ENCODE assay signal across 9 cellular contexts in the genomic region with DNA sequence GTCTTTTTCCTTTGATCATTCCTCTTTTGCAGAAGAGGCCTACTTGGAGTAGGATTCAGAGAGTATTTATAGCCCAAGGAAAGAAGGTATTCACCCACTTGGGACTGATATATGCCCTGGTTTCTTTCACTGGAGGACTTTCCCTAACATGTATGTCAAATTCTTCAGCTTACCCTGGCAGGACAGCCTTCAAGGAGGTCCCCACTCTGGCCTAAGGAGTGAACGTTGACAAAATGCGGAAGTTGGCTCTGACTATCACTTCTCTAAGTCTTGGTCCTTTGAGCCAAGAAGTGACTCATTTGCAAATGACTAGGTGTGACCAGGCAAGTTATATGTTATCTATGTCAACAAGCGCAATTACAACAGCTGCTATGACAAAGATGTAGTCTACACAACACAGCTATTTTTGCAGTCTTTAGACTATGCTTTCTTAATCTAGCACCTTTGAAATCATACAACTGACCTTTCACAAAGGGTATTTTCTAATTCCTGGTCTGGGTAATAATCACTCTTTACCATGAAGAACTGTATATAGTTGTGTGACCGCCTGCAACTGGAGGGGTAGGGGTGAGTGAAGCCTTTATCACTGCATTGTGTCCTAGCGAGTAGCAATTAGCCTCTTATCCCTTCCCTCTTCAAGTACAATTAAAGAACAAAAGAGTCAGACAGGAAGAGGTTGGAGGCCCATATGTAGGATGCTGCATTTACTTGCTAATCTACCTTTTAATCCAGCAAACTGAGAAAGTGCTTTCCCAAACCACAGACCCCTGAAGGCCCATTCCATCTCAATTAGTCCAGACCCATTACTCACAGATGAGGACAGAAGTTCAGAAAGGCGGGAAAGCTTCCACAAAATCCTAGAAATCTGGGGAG. TPM values are rescaled to one million over a fixed set of nuclear protein-coding genes. Genes with fewer than 3 reads are reported as not detected.
DNase-seq lines count a peak whose midpoint lies in the region; ATAC-seq and TF ChIP-seq lines count a peak whose summit lies in the region.
"Had no signal": no experiment of that assay in that cellular context is flagged by ENCODE, and none has a peak within 500 bp of the region (broad histone marks: within the 10 kb centered on the region; RNA-seq: fewer than 3 reads in every experiment).

No MANE protein-coding gene starts in this region.

- H3K27ac ChIP-seq in PC-9 (no peak overlapping the region), right cardiac atrium (ENCODE audit: low read length) (no peak overlapping the region), spleen (peak overlapping the region in 4 of 8 donors; percentile 26 to 57 (median 54)), neuronal stem cell (replicated peaks; ENCODE audit: low read length) (no peak overlapping the region)
- H3K27ac ChIP-seq: adrenal gland had no signal

- H3K79me1 ChIP-seq in neuronal stem cell (ENCODE audit: low read depth, low read length) = no peaks in the 10 kb centered on the region

- H3K4me1 ChIP-seq in PC-9 (replicated peaks; ENCODE audit: insufficient read depth) = no peaks in the 10 kb centered on the region
- no peaks in the 10 kb centered on the region for H3K4me1 ChIP-seq in right cardiac atrium (ENCODE audit: control insufficient read depth, insufficient read depth, low read length)
- H3K4me1 ChIP-seq in spleen = peaks cover 0 to 16% (median 2%) of the 10 kb centered on the region in 6 donors
- peaks cover 3 to 18% of the 10 kb centered on the region in 2 donors for H3K4me1 ChIP-seq in neuronal stem cell (ENCODE audit: control insufficient read depth in 2 of 2, insufficient read depth in 1 of 2, low read depth in 1 of 2, low read length in 2 of 2)
- H3K4me1 ChIP-seq: adrenal gland had no signal

- H3K4me3 Mint-ChIP-seq in Calu3 (ENCODE audit: low read depth, unreplicated experiment) = no peak overlapping the region

- H3K36me3 Mint-ChIP-seq in Calu3 (ENCODE audit: insufficient read depth, unreplicated experiment) = peaks cover 5% of the 10 kb centered on the region

- H3K36me3 ChIP-seq in PC-9 (ENCODE audit: low read depth) (no peaks in the 10 kb centered on the region), spleen (peaks cover 0 to 24% (median 9%) of the 10 kb centered on the region in 6 donors), neuronal stem cell (replicated peaks in 1 of 2; ENCODE audit: control insufficient read depth in 2 of 2, insufficient read depth in 2 of 2, low read length in 2 of 2) (no peaks in the 10 kb centered on the region)

- no peaks in the 10 kb centered on the region for H3K79me2 ChIP-seq in PC-9 (ENCODE audit: low read depth)

- BruUV-seq in Calu3 (replicated peaks; lab: Mats Ljungman, UMichigan) = no TSS peak
- BruUV-seq in PC-9 (replicated peaks; lab: Mats Ljungman, UMichigan) = no TSS peak

- H3K9me3 Mint-ChIP-seq in Calu3 (ENCODE audit: low read depth, unreplicated experiment) = no peaks in the 10 kb centered on the region

- H2BK120ac ChIP-seq in neuronal stem cell (ENCODE audit: low read depth, low read length) = no peak overlapping the region

- H3K27me3 ChIP-seq in PC-9 (ENCODE audit: insufficient read depth, low read depth) = no peaks in the 10 kb centered on the region
- no peaks in the 10 kb centered on the region for H3K27me3 ChIP-seq in right cardiac atrium (ENCODE audit: control insufficient read depth, insufficient read depth)
- H3K27me3 ChIP-seq in spleen (replicated peaks in 1 of 7) = no peaks in the 10 kb centered on the region
- H3K27me3 ChIP-seq in neuronal stem cell (ENCODE audit: control insufficient read depth in 3 of 3, insufficient read depth in 3 of 3, low read depth in 1 of 3, low read length in 3 of 3) = no peaks in the 10 kb centered on the region
- H3K27me3 ChIP-seq: adrenal gland had no signal

- H3F3A ChIP-seq in PC-9 (ENCODE audit: insufficient read depth, low read depth) = no peaks in the 10 kb centered on the region

- H3K9me2 ChIP-seq in PC-9 (ENCODE audit: insufficient read depth) = no peaks in the 10 kb centered on the region

- no peaks in the 10 kb centered on the region for H3K27me3 Mint-ChIP-seq in Calu3 (ENCODE audit: unreplicated experiment)

- H3K23ac ChIP-seq in neuronal stem cell (ENCODE audit: low read depth, low read length, poor library complexity) = no peak overlapping the region

- peaks cover 26% of the 10 kb centered on the region for H3K4me1 Mint-ChIP-seq in Calu3 (ENCODE audit: low read depth, unreplicated experiment)

- H3K4ac ChIP-seq in neuronal stem cell (ENCODE audit: low read length) = no peak overlapping the region

- H2BK5ac ChIP-seq in neuronal stem cell (ENCODE audit: low read length) = no peak overlapping the region

- no peak overlapping the region for H3K14ac ChIP-seq in neuronal stem cell (ENCODE audit: low read length)

- CTCF ChIA-PET in Calu3 (lab: Charles Lee) (interaction anchor here (1.0 to 1.3 kb wide), 2 partner anchors 48 to 850 kb away, joined by 3 read pairs; no protein-coding TSS in a partner anchor), PC-9 (lab: Charles Lee) (interaction anchor here (0.7 to 0.9 kb wide), 2 partner anchors 46 to 864 kb away, joined by 3 to 5 read pairs; no protein-coding TSS in a partner anchor)

- H4K8ac ChIP-seq in neuronal stem cell (ENCODE audit: low read depth, low read length) = no peak overlapping the region

- H2BK12ac ChIP-seq in neuronal stem cell (ENCODE audit: low read length) = no peak overlapping the region

- H4K91ac ChIP-seq in neuronal stem cell (ENCODE audit: low read depth, low read length, poor library complexity) = no peak overlapping the region

- DNase-seq in Calu3 = peak; percentile 59
- DNase-seq in PC-9 = peak; percentile 19 to 39
- DNase-seq in right cardiac atrium = no peak
- DNase-seq in spleen = no peak
- DNase-seq in NCI-H774 (lab: John Stamatoyannopoulos, UW) = no peak
- DNase-seq in neuronal stem cell (ENCODE audit: low spot score) = no peak

- POLR2A ChIA-PET in PC-9 (lab: Charles Lee; ENCODE audit: unreplicated experiment) = no interaction called here

- intact Hi-C loops in Calu3 (cut with micrococcal nuclease; ENCODE audit: unreplicated experiment) = no loop called here
- intact Hi-C loops in PC-9 (cut with micrococcal nuclease; ENCODE audit: unreplicated experiment) = no loop called here
- intact Hi-C loops in right cardiac atrium (cut with DNase I) = no loop called here
- intact Hi-C loops in spleen (cut with DNase I; ENCODE audit: low total_unique reads) = no loop called here

- ATAC-seq in GM19455 (IDR thresholded peaks at IDR 0.05; ENCODE audit: unreplicated experiment) (peak; percentile 99), HG03432 (IDR thresholded peaks at IDR 0.05; ENCODE audit: unreplicated experiment) (peak; percentile 99), right cardiac atrium (peak; percentile 89 to 93)

- H2BK15ac ChIP-seq in neuronal stem cell (ENCODE audit: low read length) = no peak overlapping the region

- H3K9me3 ChIP-seq in PC-9 (ENCODE audit: insufficient read depth, low read depth) (no peaks in the 10 kb centered on the region), right cardiac atrium (ENCODE audit: control insufficient read depth, low read length) (no peaks in the 10 kb centered on the region), spleen (no peaks in the 10 kb centered on the region), neuronal stem cell (replicated peaks in 1 of 2; ENCODE audit: control insufficient read depth in 2 of 2, insufficient read depth in 1 of 2, low read depth in 1 of 2, low read length in 2 of 2) (no peaks in the 10 kb centered on the region)
- H3K9me3 ChIP-seq: adrenal gland had no signal

- H3K4me2 ChIP-seq in PC-9 = no peak overlapping the region
- no peak overlapping the region for H3K4me2 ChIP-seq in neuronal stem cell (ENCODE audit: insufficient read depth, low read length, poor library complexity, severe bottlenecking)

- H2AFZ ChIP-seq in PC-9 (no peak overlapping the region), neuronal stem cell (ENCODE audit: low read length) (no peak overlapping the region)

- TF ChIP-seq POLR2A in spleen (IDR thresholded peaks at IDR 0.05) = no peak

- H2AK5ac ChIP-seq in neuronal stem cell (ENCODE audit: low read depth, low read length) = no peak overlapping the region

- no peak for TF ChIP-seq CTCF in Calu3 (IDR thresholded peaks at IDR 0.05; ENCODE audit: unreplicated experiment)
- no peak for TF ChIP-seq CTCF in PC-9 (conservative IDR thresholded peaks at IDR 0.05)
- TF ChIP-seq CTCF in spleen (IDR thresholded peaks at IDR 0.05 in 8 of 11, conservative IDR thresholded peaks at IDR 0.05 in 3 of 11) = no peak

- H3K9ac ChIP-seq in neuronal stem cell (ENCODE audit: low read depth, low read length, poor library complexity) = no peak overlapping the region

- 67% methylated on average over 6 of the region's 6 CpGs for WGBS in right cardiac atrium
- WGBS in spleen, 5 donors = 59 to 73% (median 69%) methylated on average over 6 of the region's 6 CpGs
- no CpG with 5 or more reads among the region's 6 CpGs for WGBS in neuronal stem cell (ENCODE audit: extremely low coverage in 2 of 2, insufficient read length in 2 of 2, insufficient replicate concordance in 1 of 2), 2 donors

- no peak overlapping the region for H3K18ac ChIP-seq in neuronal stem cell (ENCODE audit: low read length)

- H3K4me3 ChIP-seq in PC-9 = no peak overlapping the region
- H3K4me3 ChIP-seq in right cardiac atrium (ENCODE audit: low read length) = no peak overlapping the region
- no peak overlapping the region for H3K4me3 ChIP-seq in spleen
- no peak overlapping the region for H3K4me3 ChIP-seq in neuronal stem cell (ENCODE audit: low read length in 2 of 2)
- H3K4me3 ChIP-seq: adrenal gland had no signal

- H3K27ac Mint-ChIP-seq in Calu3 (ENCODE audit: unreplicated experiment) = peak overlapping the region; percentile 73

- no peaks in the 10 kb centered on the region for H4K20me1 ChIP-seq in PC-9 (ENCODE audit: insufficient read depth)

RNA-seq across cellular contexts. Expression of gene RASGEF1B, which starts 50.1 kb away (rescaled TPM):
- total RNA-seq in Calu3 (2022) = 33.8 and 36.3 TPM in 2 replicates
- total RNA-seq in PC-9 (2021) = 0.70 and 1.0 TPM in 2 replicates
- 10 to 100 TPM in 1 of 4 donors, 1 to 10 TPM in 3; 9.0 to 10.6 (median 9.2) TPM for total RNA-seq in right cardiac atrium
- 4.3 TPM for polyA plus RNA-seq in right cardiac atrium
- 10 to 100 TPM; 28.6 to 69.5 (median 34.9) TPM for total RNA-seq in spleen
- 10 to 100 TPM in 1 of 3 donors, 1 to 10 TPM in 2; 9.4 to 11.9 (median 9.6) TPM for polyA plus RNA-seq in spleen
- 3.7 TPM for polyA plus RNA-seq in neuronal stem cell (2013, experiment 1 of 2)
- polyA plus RNA-seq in neuronal stem cell (2013, experiment 2 of 2) = 3.7 TPM

Comparison
In these comparisons a context has a peak if more than half of its experiments do, and no peak if none do; other contexts are left out.
1. DNase-seq: peak in Calu3 (single experiment) and PC-9 (2 of 2); none in right cardiac atrium (0 of 3), spleen (single experiment), NCI-H774 (single experiment) and neuronal stem cell (single experiment).
2. Peak in every context shown above with its lines, with median percentiles within 50 percentile points of each other: ATAC-seq.